24 cellular contexts compared by ENCODE assay signal in genomic region chr12:131034631-131035267, GRCh38.
DNase-seq lines count a peak whose midpoint lies in the region; ATAC-seq and TF ChIP-seq lines count a peak whose summit lies in the region.
"Had no signal": no experiment of that assay in that cellular context is flagged by ENCODE, and none has a peak within 500 bp of the region (broad histone marks: within the 10 kb centered on the region; RNA-seq: fewer than 3 reads in every experiment).

No MANE protein-coding gene starts in this region.

- no peaks in the 10 kb centered on the region for H3K36me3 Mint-ChIP-seq in T-helper 2 cell treated with Interferon-gamma antibody and Interleukin-4, amounts not matched to agents 5 μg/mL and 100 μg/mL, for 36 hours (ENCODE audit: low read depth)
- H3K36me3 Mint-ChIP-seq: activated naive CD8-positive, alpha-beta T cell had no signal

- intact Hi-C loops in heart left ventricle (cut with DNase I), result no loop called here
- intact Hi-C loops in cardiac septum (cut with DNase I), result no loop called here
- intact Hi-C loops in lower lobe of right lung (cut with DNase I), result no loop called here
- intact Hi-C loops in upper lobe of right lung (cut with DNase I), result no loop called here

- no peak overlapping the region for H3K27ac ChIP-seq in heart left ventricle
- no peak overlapping the region for H3K27ac ChIP-seq in lower lobe of right lung
- H3K27ac ChIP-seq in upper lobe of right lung, result no peak overlapping the region
- H3K27ac ChIP-seq: epithelial cell of prostate, SJCRH30, transverse colon had no signal

- WGBS in heart left ventricle, 4 donors, result 73 to 84% (median 82%) methylated on average over 17 of the region's 17 CpGs

- H3K4me3 ChIP-seq in heart left ventricle (no peak overlapping the region), lower lobe of right lung (no peak overlapping the region), upper lobe of right lung (no peak overlapping the region)
- H3K4me3 ChIP-seq: lung, SJCRH30, transverse colon had no signal

- no peak for TF ChIP-seq POLR2A in heart left ventricle (IDR thresholded peaks at IDR 0.05)

- peaks cover 0 to 3% (median 0%) of the 10 kb centered on the region in 12 donors for H3K4me1 ChIP-seq in heart left ventricle
- peaks cover 5% of the 10 kb centered on the region for H3K4me1 ChIP-seq in lower lobe of right lung
- H3K4me1 ChIP-seq in upper lobe of right lung, result no peaks in the 10 kb centered on the region
- H3K4me1 ChIP-seq: SJCRH30, transverse colon had no signal

- DNase-seq in heart left ventricle (peak in 1 of 5 donors; percentile 37), cardiac septum (ENCODE audit: low spot score) (no peak), OCI-M1 (lab: John Stamatoyannopoulos, UW) (peak; percentile 28), lower lobe of right lung (no peak), upper lobe of right lung (no peak)
- no peak for DNase-seq in T-helper 2 cell treated with Interferon-gamma antibody and Interleukin-4, amounts not matched to agents 5 μg/mL and 100 μg/mL, for 36 hours (ENCODE audit: low spot score)
- DNase-seq: activated CD4-positive, alpha-beta T cell treated with anti-CD3 and anti-CD28 coated beads, Interleukin-2, amount 10 ng/mL, durations not matched to agents 7 days and 5 days; C1 segment of cervical spinal cord; EL; foreskin fibroblast; Karpas-422; NCI-H1048; NCI-H187; NCI-H748 treated with DMSO at 0.1 percent for 48 hours; SJCRH30; stimulated activated CD4-positive, alpha-beta T cell treated with anti-CD3 and anti-CD28 coated beads, Interleukin-4, amount 100 ng/mL, for 4 hours; stimulated activated naive CD8-positive, alpha-beta T cell treated with anti-CD3 and anti-CD28 coated beads, Interleukin-15, amount 100 ng/mL, for 72 hours; transverse colon had no signal

- H3K9me3 Mint-ChIP-seq in T-helper 2 cell treated with Interferon-gamma antibody and Interleukin-4, amounts not matched to agents 5 μg/mL and 100 μg/mL, for 36 hours, result peaks cover 16% of the 10 kb centered on the region

- H3K4me1 Mint-ChIP-seq in T-helper 2 cell treated with Interferon-gamma antibody and Interleukin-4, amounts not matched to agents 5 μg/mL and 100 μg/mL, for 36 hours (ENCODE audit: low read depth), result no peaks in the 10 kb centered on the region
- H3K4me1 Mint-ChIP-seq: activated CD4-positive, alpha-beta T cell treated with anti-CD3 and anti-CD28 coated beads, Interleukin-2, amount 10 ng/mL, durations not matched to agents 7 days and 5 days; stimulated activated naive CD8-positive, alpha-beta T cell treated with anti-CD3 and anti-CD28 coated beads, Interleukin-15, amount 100 ng/mL, for 72 hours had no signal

- H3K27ac Mint-ChIP-seq in T-helper 2 cell treated with Interferon-gamma antibody and Interleukin-4, amounts not matched to agents 5 μg/mL and 100 μg/mL, for 36 hours, result no peak overlapping the region
- H3K27ac Mint-ChIP-seq: activated naive CD8-positive, alpha-beta T cell; activated T-helper 2 cell treated with anti-CD3 and anti-CD28 coated beads, Interferon-gamma antibody, Interleukin-2, Interleukin-4, amounts not matched to agents 10 μg/mL and 5 μg/mL and 100 μg/mL, durations not matched to agents 14 hours and 24 hours and 36 hours had no signal

- H3K9me3 ChIP-seq in heart left ventricle (no peaks in the 10 kb centered on the region), lower lobe of right lung (no peaks in the 10 kb centered on the region), upper lobe of right lung (no peaks in the 10 kb centered on the region)
- H3K9me3 ChIP-seq: SJCRH30, transverse colon had no signal

- peak in 3 of 4 donors; percentile 14 to 33 (median 20) for ATAC-seq in heart left ventricle
- ATAC-seq in lower lobe of right lung, result peak; percentile 46 to 74
- ATAC-seq in upper lobe of right lung, result peak; percentile 72
- no peak for ATAC-seq in GM21515 (IDR thresholded peaks at IDR 0.05; ENCODE audit: unreplicated experiment)
- no peak for ATAC-seq in activated CD4-positive, CD25-positive, alpha-beta regulatory T cell treated with anti-CD3 and anti-CD28 coated beads, Interleukin-2, amount 50 U/mL, for 24 hours
- ATAC-seq: stimulated activated naive CD8-positive, alpha-beta T cell treated with anti-CD3 and anti-CD28 coated beads, Interleukin-15, amount 100 ng/mL, for 72 hours had no signal

- H3K36me3 ChIP-seq in heart left ventricle (peaks cover 0 to 27% (median 0%) of the 10 kb centered on the region in 9 donors), lower lobe of right lung (peaks cover 11% of the 10 kb centered on the region), upper lobe of right lung (no peaks in the 10 kb centered on the region)
- H3K36me3 ChIP-seq: SJCRH30, transverse colon had no signal

- H3K27me3 Mint-ChIP-seq in T-helper 2 cell treated with Interferon-gamma antibody and Interleukin-4, amounts not matched to agents 5 μg/mL and 100 μg/mL, for 36 hours (ENCODE audit: low read depth), result no peaks in the 10 kb centered on the region
- H3K27me3 Mint-ChIP-seq: activated CD4-positive, alpha-beta T cell treated with anti-CD3 and anti-CD28 coated beads, Interleukin-2, amount 10 ng/mL, durations not matched to agents 7 days and 5 days; activated naive CD8-positive, alpha-beta T cell had no signal

- no peak overlapping the region for H3K4me3 Mint-ChIP-seq in T-helper 2 cell treated with Interferon-gamma antibody and Interleukin-4, amounts not matched to agents 5 μg/mL and 100 μg/mL, for 36 hours
- H3K4me3 Mint-ChIP-seq: activated CD4-positive, alpha-beta T cell treated with anti-CD3 and anti-CD28 coated beads, Interleukin-2, amount 10 ng/mL, durations not matched to agents 7 days and 5 days; activated naive CD8-positive, alpha-beta T cell; stimulated activated naive CD8-positive, alpha-beta T cell treated with anti-CD3 and anti-CD28 coated beads, Interleukin-15, amount 100 ng/mL, for 72 hours had no signal

- TF ChIP-seq CTCF in heart left ventricle (IDR thresholded peaks at IDR 0.05), result no peak
- no peak for TF ChIP-seq CTCF in lower lobe of right lung (IDR thresholded peaks at IDR 0.05)
- TF ChIP-seq CTCF in upper lobe of right lung (IDR thresholded peaks at IDR 0.05), result no peak

- H3K27me3 ChIP-seq in heart left ventricle (no peaks in the 10 kb centered on the region), lower lobe of right lung (ENCODE audit: low read depth) (no peaks in the 10 kb centered on the region), upper lobe of right lung (no peaks in the 10 kb centered on the region)
- H3K27me3 ChIP-seq: SJCRH30, transverse colon had no signal

Comparison
In these comparisons a context has a peak if more than half of its experiments do, and no peak if none do; other contexts are left out.
1. ATAC-seq: peak in heart left ventricle (3 of 4), lower lobe of right lung (2 of 2) and upper lobe of right lung (single experiment); none in GM21515 (single experiment) and activated CD4-positive, CD25-positive, alpha-beta regulatory T cell treated with anti-CD3 and anti-CD28 coated beads, Interleukin-2, amount 50 U/mL, for 24 hours (0 of 2).